In the genomic region with DNA sequence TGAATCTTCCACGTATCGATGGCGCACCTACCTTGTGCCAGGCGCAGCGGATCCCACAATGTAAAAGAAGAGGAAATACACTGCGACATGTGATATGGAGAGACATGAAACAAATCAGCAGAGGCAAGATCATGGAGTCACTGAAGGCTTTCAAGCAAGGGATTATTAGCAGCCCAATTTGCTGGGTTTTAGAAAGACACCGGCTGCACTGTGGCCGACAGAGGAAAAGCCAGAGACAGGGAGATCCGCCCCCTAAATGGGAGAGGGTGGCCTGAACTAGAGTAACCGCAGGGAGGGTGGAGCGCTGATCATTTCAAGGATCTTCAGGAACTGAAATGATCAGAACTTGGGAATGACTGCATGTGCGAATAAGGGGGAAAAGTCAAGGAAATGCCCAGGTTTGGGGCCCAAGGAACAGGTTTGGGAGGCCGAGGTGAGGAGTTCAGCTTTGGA, we compare ENCODE assay signal across 8 cellular contexts. TPM values are rescaled to one million over a fixed set of nuclear protein-coding genes. Genes with fewer than 3 reads are reported as not detected.
DNase-seq lines count a peak whose midpoint lies in the region; ATAC-seq and TF ChIP-seq lines count a peak whose summit lies in the region.

No MANE protein-coding gene starts in this region.

- peak overlapping the region; percentile 0 for H2BK120ac ChIP-seq in trophoblast cell (ENCODE audit: insufficient read depth, low read length, poor library complexity)

- H4K91ac ChIP-seq in trophoblast cell (ENCODE audit: low read depth, low read length): peak overlapping the region; percentile 86

- H3K23ac ChIP-seq in trophoblast cell (ENCODE audit: low read length): no peak overlapping the region

- H2BK5ac ChIP-seq in trophoblast cell (ENCODE audit: low read depth, low read length, poor library complexity): peak overlapping the region; percentile 2

- TF ChIP-seq CTCF in epithelial cell of esophagus (IDR thresholded peaks at IDR 0.05; ENCODE audit: insufficient read depth, low read depth, low read length, missing control alignments): no peak

- peak; percentile 76 for DNase-seq in OCI-M1 (lab: John Stamatoyannopoulos, UW)
- no peak for DNase-seq in epithelial cell of esophagus (ENCODE audit: low read depth)
- no peak for DNase-seq in trophoblast cell
- no peak for DNase-seq in NCI-H2107 treated with DMSO at 0.1 percent for 48 hours (lab: John Stamatoyannopoulos, UW; ENCODE audit: unreplicated experiment)
- no peak for DNase-seq in AG08396 (ENCODE audit: low spot score)
- DNase-seq in T-helper 9 cell: no peak

- peaks cover 11% of the 10 kb centered on the region for H3K79me1 ChIP-seq in trophoblast cell (ENCODE audit: low read length)

- ATAC-seq in HG02981 (IDR thresholded peaks at IDR 0.05; ENCODE audit: unreplicated experiment): no peak

- peak overlapping the region; percentile 86 for H2AFZ ChIP-seq in trophoblast cell (ENCODE audit: insufficient read depth, low read length, poor library complexity)

- peak overlapping the region; percentile 70 for H2AK5ac ChIP-seq in trophoblast cell (ENCODE audit: low read length)

- peaks cover 10 to 16% of the 10 kb centered on the region in 2 experiments for H3K36me3 ChIP-seq in trophoblast cell (ENCODE audit: control insufficient read depth in 1 of 2, insufficient read depth in 2 of 2, low read length in 2 of 2)

- H3K9ac ChIP-seq in trophoblast cell (ENCODE audit: low read length): peak overlapping the region; percentile 25

- H4K8ac ChIP-seq in trophoblast cell (ENCODE audit: low read depth, low read length): peak overlapping the region; percentile 99

- peak overlapping the region; percentile 19 for H3K18ac ChIP-seq in trophoblast cell (ENCODE audit: low read length)

- H3K14ac ChIP-seq in trophoblast cell (ENCODE audit: low read length): peak overlapping the region; percentile 94

- no peak overlapping the region for H3K27ac ChIP-seq in trophoblast cell (ENCODE audit: low read depth, low read length)

- WGBS in trophoblast cell (ENCODE audit: extremely low coverage, insufficient coverage, insufficient read length): no CpG with 5 or more reads among the region's 13 CpGs

- peak overlapping the region; percentile 99 for H4K12ac ChIP-seq in trophoblast cell (ENCODE audit: low read depth, low read length)

- H3K27me3 ChIP-seq in trophoblast cell (ENCODE audit: insufficient read depth, low read length): no peaks in the 10 kb centered on the region

- peak overlapping the region; percentile 56 for H3K4me2 ChIP-seq in trophoblast cell (ENCODE audit: low read length)

- peaks cover 5 to 9% of the 10 kb centered on the region in 2 experiments for H3K4me1 ChIP-seq in trophoblast cell (ENCODE audit: control insufficient read depth in 1 of 2, insufficient read depth in 2 of 2, low read length in 2 of 2)

- no peak overlapping the region for H2BK12ac ChIP-seq in trophoblast cell (ENCODE audit: low read length)

- peak overlapping the region; percentile 62 for H3K4ac ChIP-seq in trophoblast cell (ENCODE audit: low read depth, low read length)

- H3K79me2 ChIP-seq in trophoblast cell (ENCODE audit: control insufficient read depth, insufficient read depth, low read length, poor library complexity): peaks cover 7% of the 10 kb centered on the region

- H3K9me3 ChIP-seq in trophoblast cell (ENCODE audit: insufficient read depth, low read depth, low read length): peaks cover 2% of the 10 kb centered on the region

- H3K4me3 ChIP-seq in GM08714 (ENCODE audit: low read length) (peak overlapping the region; percentile 50; the same call in 1 of the 2 replicates), epithelial cell of esophagus (ENCODE audit: low read length) (peak overlapping the region; percentile 99), trophoblast cell (ENCODE audit: low read depth, low read length) (no peak overlapping the region)

RNA-seq across cellular contexts. Expression of gene C15orf40, which starts 0.6 kb away (rescaled TPM):
- polyA plus RNA-seq in trophoblast cell (2013): 8.7 and 9.5 TPM in 2 replicates

RNA-seq across cellular contexts. Expression of gene RAMAC, which starts 26.1 kb away (rescaled TPM):
- polyA plus RNA-seq in trophoblast cell (2013): 34.3 and 34.7 TPM in 2 replicates

RNA-seq across cellular contexts. Expression of gene BTBD1, which starts 55.0 kb away (rescaled TPM):
- polyA plus RNA-seq in trophoblast cell (2013): 24.5 and 25.2 TPM in 2 replicates

RNA-seq across cellular contexts. Expression of gene HOMER2, which starts 59.5 kb away (rescaled TPM):
- polyA plus RNA-seq in trophoblast cell (2013): 2.4 and 3.3 TPM in 2 replicates
